ENCODE assay signal across 31 cellular contexts in the genomic region with DNA sequence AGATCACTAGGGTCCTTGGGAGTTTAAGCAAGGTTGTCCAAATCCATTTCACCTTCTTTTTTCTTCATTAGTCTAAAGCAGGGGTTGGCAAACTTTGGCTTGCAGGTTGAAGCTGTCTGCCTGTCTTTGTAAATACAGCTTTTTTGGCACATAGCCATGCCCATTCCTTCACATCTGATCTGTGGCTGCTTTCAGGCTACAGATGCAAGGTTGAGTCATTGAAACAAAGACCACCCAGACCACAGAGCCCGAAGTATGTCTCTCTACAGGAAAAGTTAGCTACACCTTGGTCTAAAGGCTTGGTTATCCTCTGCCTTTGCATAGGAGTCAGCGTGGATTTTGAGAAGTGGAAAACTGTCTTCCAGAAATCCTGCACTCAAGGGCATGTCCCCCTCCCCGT.
"Had no signal": no experiment of that assay in that cellular context is flagged by ENCODE, and none has a peak within 500 bp of the region (broad histone marks: within the 10 kb centered on the region; RNA-seq: fewer than 3 reads in every experiment).

No MANE protein-coding gene starts in this region.

- H3K27ac ChIP-seq: adrenal gland, brain microvascular endothelial cell, coronary artery, dorsolateral prefrontal cortex had no signal

- DNase-seq: activated CD4-positive, alpha-beta memory T cell treated with anti-CD3 and anti-CD28 coated beads for 36 hours; activated CD4-positive, alpha-beta T cell treated with anti-CD3 and anti-CD28 coated beads for 36 hours; activated CD4-positive, alpha-beta T cell treated with anti-CD3 and anti-CD28 coated beads, Interleukin-2, amount 10 ng/mL, durations not matched to agents 24 days and 14 days; activated CD4-positive, CD25-positive, alpha-beta regulatory T cell; activated CD4-positive, CD25-positive, alpha-beta regulatory T cell treated with anti-CD3 and anti-CD28 coated beads, Interleukin-2, amount 50 U/mL, for 72 hours; activated CD8-positive, alpha-beta memory T cell treated with anti-CD3 and anti-CD28 coated beads, Interleukin-2, amount 10 ng/mL, durations not matched to agents 7 days and 5 days; activated CD8-positive, alpha-beta memory T cell treated with anti-CD3 and anti-CD28 coated beads, Interleukin-2, amount 50 U/mL, for 4 hours; activated CD8-positive, alpha-beta T cell treated with anti-CD3 and anti-CD28 coated beads, Interleukin-2, amount 10 ng/mL, durations not matched to agents 7 days and 5 days; activated effector memory CD4-positive, alpha-beta T cell treated with anti-CD3 and anti-CD28 coated beads, Interleukin-2, amount 50 U/mL, for 16 hours; activated naive CD4-positive, alpha-beta T cell treated with anti-CD3 and anti-CD28 coated beads for 36 hours; activated naive CD8-positive, alpha-beta T cell treated with anti-CD3 and anti-CD28 coated beads for 36 hours; activated naive CD8-positive, alpha-beta T cell treated with anti-CD3 and anti-CD28 coated beads, Interleukin-2, amount 50 U/mL, for 24 hours; activated T-cell treated with anti-CD3 and anti-CD28 coated beads, Interleukin-2, amount 50 U/mL, for 1 hour; activated T-cell treated with anti-CD3 and anti-CD28 coated beads, Interleukin-2, amount 50 U/mL, for 48 hours; adrenal gland; amygdala; aorta; brain microvascular endothelial cell; dorsolateral prefrontal cortex; effector memory CD4-positive, alpha-beta T cell; endodermal cell; foreskin fibroblast; head of caudate nucleus; T-helper 2 cell had no signal

- H3K27ac Mint-ChIP-seq: activated CD4-positive, alpha-beta memory T cell treated with anti-CD3 and anti-CD28 coated beads for 36 hours; activated CD4-positive, alpha-beta T cell treated with anti-CD3 and anti-CD28 coated beads for 36 hours; activated CD4-positive, alpha-beta T cell treated with anti-CD3 and anti-CD28 coated beads, Interleukin-2, amount 10 ng/mL, durations not matched to agents 24 days and 14 days; activated CD8-positive, alpha-beta memory T cell treated with anti-CD3 and anti-CD28 coated beads, Interleukin-2, amount 10 ng/mL, durations not matched to agents 7 days and 5 days; activated CD8-positive, alpha-beta T cell treated with anti-CD3 and anti-CD28 coated beads, Interleukin-2, amount 10 ng/mL, durations not matched to agents 7 days and 5 days; activated naive CD4-positive, alpha-beta T cell treated with anti-CD3 and anti-CD28 coated beads for 36 hours; activated naive CD4-positive, alpha-beta T cell treated with anti-CD3 and anti-CD28 coated beads, Interleukin-2, amount 50 U/mL, for 24 hours; activated naive CD8-positive, alpha-beta T cell treated with anti-CD3 and anti-CD28 coated beads for 36 hours; activated naive CD8-positive, alpha-beta T cell treated with anti-CD3 and anti-CD28 coated beads, Interleukin-2, amount 50 U/mL, for 24 hours; activated T-helper 1 cell treated with anti-CD3 and anti-CD28 coated beads, Interleukin-12 subunit alpha, Interleukin-12 subunit beta, Interleukin-2, Interleukin-4 antibody, amounts not matched to agents 30 ng/mL and 10 ng/mL and 1 ng/mL, durations not matched to agents 14 hours and 24 hours and 36 hours; activated T-helper 2 cell treated with anti-CD3 and anti-CD28 coated beads, Interferon-gamma antibody, Interleukin-2, Interleukin-4, amounts not matched to agents 10 μg/mL and 5 μg/mL and 100 μg/mL, durations not matched to agents 14 hours and 24 hours and 36 hours; dendritic cell treated with granulocyte-macrophage colony-stimulating factor and Interleukin-4, amounts not matched to agents 40 ng/mL and 50 ng/mL, for 4 days; endodermal cell had no signal

- ATAC-seq: activated CD4-positive, alpha-beta T cell treated with anti-CD3 and anti-CD28 coated beads for 36 hours; activated CD8-positive, alpha-beta memory T cell treated with anti-CD3 and anti-CD28 coated beads, Interleukin-2, amount 10 ng/mL, durations not matched to agents 7 days and 5 days; activated CD8-positive, alpha-beta T cell treated with anti-CD3 and anti-CD28 coated beads, Interleukin-2, amount 10 ng/mL, durations not matched to agents 7 days and 5 days; activated naive CD8-positive, alpha-beta T cell treated with anti-CD3 and anti-CD28 coated beads, Interleukin-2, amount 50 U/mL, for 24 hours; esophagus mucosa had no signal

- H3K36me3 ChIP-seq: adrenal gland, brain microvascular endothelial cell had no signal

- H3K36me3 Mint-ChIP-seq: activated CD4-positive, alpha-beta memory T cell treated with anti-CD3 and anti-CD28 coated beads for 36 hours; activated CD8-positive, alpha-beta memory T cell treated with anti-CD3 and anti-CD28 coated beads, Interleukin-2, amount 10 ng/mL, durations not matched to agents 7 days and 5 days; activated naive CD4-positive, alpha-beta T cell treated with anti-CD3 and anti-CD28 coated beads, Interleukin-2, amount 50 U/mL, for 24 hours; activated naive CD8-positive, alpha-beta T cell treated with anti-CD3 and anti-CD28 coated beads for 36 hours had no signal

- H3K4me1 ChIP-seq: adrenal gland had no signal

- H3K4me1 Mint-ChIP-seq: activated CD4-positive, alpha-beta T cell treated with anti-CD3 and anti-CD28 coated beads, Interleukin-2, amount 10 ng/mL, durations not matched to agents 24 days and 14 days; activated CD8-positive, alpha-beta memory T cell treated with anti-CD3 and anti-CD28 coated beads, Interleukin-2, amount 10 ng/mL, durations not matched to agents 7 days and 5 days; activated naive CD4-positive, alpha-beta T cell treated with anti-CD3 and anti-CD28 coated beads, Interleukin-2, amount 50 U/mL, for 24 hours; activated naive CD8-positive, alpha-beta T cell treated with anti-CD3 and anti-CD28 coated beads for 36 hours; activated naive CD8-positive, alpha-beta T cell treated with anti-CD3 and anti-CD28 coated beads, Interleukin-2, amount 50 U/mL, for 24 hours; central memory CD8-positive, alpha-beta T cell had no signal

- H3K27me3 Mint-ChIP-seq: activated CD4-positive, alpha-beta memory T cell treated with anti-CD3 and anti-CD28 coated beads for 36 hours; activated CD4-positive, alpha-beta T cell treated with anti-CD3 and anti-CD28 coated beads for 36 hours; activated CD4-positive, alpha-beta T cell treated with anti-CD3 and anti-CD28 coated beads, Interleukin-2, amount 10 ng/mL, durations not matched to agents 24 days and 14 days; activated CD8-positive, alpha-beta memory T cell treated with anti-CD3 and anti-CD28 coated beads, Interleukin-2, amount 10 ng/mL, durations not matched to agents 7 days and 5 days; activated naive CD4-positive, alpha-beta T cell treated with anti-CD3 and anti-CD28 coated beads, Interleukin-2, amount 50 U/mL, for 24 hours; activated naive CD8-positive, alpha-beta T cell treated with anti-CD3 and anti-CD28 coated beads for 36 hours; activated naive CD8-positive, alpha-beta T cell treated with anti-CD3 and anti-CD28 coated beads, Interleukin-2, amount 50 U/mL, for 24 hours; central memory CD8-positive, alpha-beta T cell; dendritic cell treated with granulocyte-macrophage colony-stimulating factor and Interleukin-4, amounts not matched to agents 40 ng/mL and 50 ng/mL, for 4 days had no signal

- H3K4me3 Mint-ChIP-seq: activated CD4-positive, alpha-beta memory T cell treated with anti-CD3 and anti-CD28 coated beads for 36 hours; activated CD4-positive, alpha-beta T cell treated with anti-CD3 and anti-CD28 coated beads for 36 hours; activated CD4-positive, alpha-beta T cell treated with anti-CD3 and anti-CD28 coated beads, Interleukin-2, amount 10 ng/mL, durations not matched to agents 24 days and 14 days; activated CD8-positive, alpha-beta memory T cell treated with anti-CD3 and anti-CD28 coated beads, Interleukin-2, amount 10 ng/mL, durations not matched to agents 7 days and 5 days; activated CD8-positive, alpha-beta T cell treated with anti-CD3 and anti-CD28 coated beads, Interleukin-2, amount 10 ng/mL, durations not matched to agents 7 days and 5 days; activated naive CD4-positive, alpha-beta T cell treated with anti-CD3 and anti-CD28 coated beads for 36 hours; activated naive CD4-positive, alpha-beta T cell treated with anti-CD3 and anti-CD28 coated beads, Interleukin-2, amount 50 U/mL, for 24 hours; activated naive CD8-positive, alpha-beta T cell treated with anti-CD3 and anti-CD28 coated beads for 36 hours; activated naive CD8-positive, alpha-beta T cell treated with anti-CD3 and anti-CD28 coated beads, Interleukin-2, amount 50 U/mL, for 24 hours; activated T-helper 1 cell treated with anti-CD3 and anti-CD28 coated beads, Interleukin-12 subunit alpha, Interleukin-12 subunit beta, Interleukin-2, Interleukin-4 antibody, amounts not matched to agents 30 ng/mL and 10 ng/mL and 1 ng/mL, durations not matched to agents 14 hours and 24 hours and 36 hours; central memory CD8-positive, alpha-beta T cell; dendritic cell treated with granulocyte-macrophage colony-stimulating factor and Interleukin-4, amounts not matched to agents 40 ng/mL and 50 ng/mL, for 4 days; endodermal cell had no signal

- H3K27me3 ChIP-seq: adrenal gland, brain microvascular endothelial cell had no signal

- H3K9me3 ChIP-seq: adrenal gland had no signal

- H3K4me3 ChIP-seq: adrenal gland, coronary artery, dorsolateral prefrontal cortex had no signal

- H3K9me3 Mint-ChIP-seq: activated CD4-positive, alpha-beta memory T cell treated with anti-CD3 and anti-CD28 coated beads for 36 hours; activated CD4-positive, alpha-beta T cell treated with anti-CD3 and anti-CD28 coated beads, Interleukin-2, amount 10 ng/mL, durations not matched to agents 24 days and 14 days; activated naive CD4-positive, alpha-beta T cell treated with anti-CD3 and anti-CD28 coated beads for 36 hours; activated naive CD4-positive, alpha-beta T cell treated with anti-CD3 and anti-CD28 coated beads, Interleukin-2, amount 50 U/mL, for 24 hours; activated naive CD8-positive, alpha-beta T cell treated with anti-CD3 and anti-CD28 coated beads for 36 hours; activated naive CD8-positive, alpha-beta T cell treated with anti-CD3 and anti-CD28 coated beads, Interleukin-2, amount 50 U/mL, for 24 hours; activated T-helper 2 cell treated with anti-CD3 and anti-CD28 coated beads, Interferon-gamma antibody, Interleukin-2, Interleukin-4, amounts not matched to agents 10 μg/mL and 5 μg/mL and 100 μg/mL, durations not matched to agents 14 hours and 24 hours and 36 hours; central memory CD8-positive, alpha-beta T cell; endodermal cell had no signal
